Comparison of ENCODE assay signal across 8 cellular contexts in genomic region chr13:30114586-30115256, GRCh38.
DNase-seq lines count a peak whose midpoint lies in the region; ATAC-seq and TF ChIP-seq lines count a peak whose summit lies in the region.

No MANE protein-coding gene starts in this region.

- H3K9me3 ChIP-seq in iPS-20b (ENCODE audit: insufficient read depth, low read depth, low read length) = no peaks in the 10 kb centered on the region

- ATAC-seq in HG02938 (IDR thresholded peaks at IDR 0.05; ENCODE audit: unreplicated experiment) = peak; percentile 74

- DNase-seq in NCI-H1436 (lab: John Stamatoyannopoulos, UW) (peak; percentile 36), NCI-H1436 treated with DMSO at 0.1 percent for 48 hours (lab: John Stamatoyannopoulos, UW) (no peak), NCI-H2029 (lab: John Stamatoyannopoulos, UW) (peak; percentile 44), UCSD-AML1 (lab: John Stamatoyannopoulos, UW; ENCODE audit: unreplicated experiment) (peak; percentile 84), brain microvascular endothelial cell (peak; percentile 68)

- H3K4me1 ChIP-seq in iPS-20b (ENCODE audit: insufficient read depth, low read length) = peaks cover 7% of the 10 kb centered on the region; the same call in 1 of the 2 replicates

- H3K27ac ChIP-seq in brain microvascular endothelial cell (no peak overlapping the region), iPS-20b (ENCODE audit: low read length) (no peak overlapping the region), skin epidermis (peak overlapping the region in 15 of 21 experiments; percentile 33 to 78 (median 74))

- in situ Hi-C loops in brain microvascular endothelial cell (cut with HindIII; ENCODE audit: low pct_ligation_motif_present, low sequenced_read_pairs) = loop anchor here (25.0 kb wide), 1 partner anchor 352 kb away; no protein-coding TSS in a partner anchor

- H3K9ac ChIP-seq in iPS-20b (ENCODE audit: low read depth, low read length) = peak overlapping the region; percentile 66; the same call in 1 of the 2 replicates

- TF ChIP-seq CTCF in brain microvascular endothelial cell (IDR thresholded peaks at IDR 0.05; ENCODE audit: low read depth, low read length, missing control alignments) = peak; percentile 88

- no peaks in the 10 kb centered on the region for H3K36me3 ChIP-seq in brain microvascular endothelial cell (replicated peaks)
- no peaks in the 10 kb centered on the region for H3K36me3 ChIP-seq in iPS-20b (ENCODE audit: insufficient read depth, low read depth, low read length)

- H3K27me3 ChIP-seq in brain microvascular endothelial cell (replicated peaks) (peaks cover 1% of the 10 kb centered on the region), iPS-20b (ENCODE audit: insufficient read depth, low read length) (peaks cover 21% of the 10 kb centered on the region)

- H3K4me3 ChIP-seq in brain microvascular endothelial cell (ENCODE audit: low read depth, low read length) (peak overlapping the region; percentile 44), iPS-20b (ENCODE audit: low read length) (peak overlapping the region; percentile 64), skin epidermis (peak overlapping the region; percentile 39 to 81 (median 53))

Comparison
In these comparisons a context has a peak if more than half of its experiments do, and no peak if none do; other contexts are left out.
1. H3K27ac ChIP-seq: peak in skin epidermis (15 of 21); none in brain microvascular endothelial cell (single experiment) and iPS-20b (single experiment).
2. Peak in every context shown above with its lines, with median percentiles within 50 percentile points of each other: H3K4me3 ChIP-seq.